ENCODE assay signal across 8 cellular contexts in genomic region chr22:45240137-45240809, GRCh38. TPM values are rescaled to one million over a fixed set of nuclear protein-coding genes. Genes with fewer than 3 reads are reported as not detected.
DNase-seq lines count a peak whose midpoint lies in the region; ATAC-seq, FAIRE-seq and TF ChIP-seq lines count a peak whose summit lies in the region.

No MANE protein-coding gene starts in this region.

- H3K4me2 ChIP-seq in HepG2 (ENCODE audit: low read depth, low read length): peak overlapping the region; percentile 85

- intact Hi-C loops in HepG2 (cut with micrococcal nuclease; ENCODE audit: unreplicated experiment): no loop called here

- no peak overlapping the region for H2AFZ ChIP-seq in HepG2 (ENCODE audit: low read length)

- TF ChIP-seq CTCF in bronchial epithelial cell (IDR thresholded peaks at IDR 0.05; ENCODE audit: insufficient read depth, low read length, severe bottlenecking) (no peak), HepG2 (CRISPR knock-in tag; IDR thresholded peaks at IDR 0.05) (no peak)

- no peak for TF ChIP-seq POLR2A in HepG2 (IDR thresholded peaks at IDR 0.05; ENCODE audit: insufficient read depth in 1 of 2, low read depth in 2 of 2, low read length in 2 of 2)

- TF ChIP-seq RAD21 in HepG2 (CRISPR knock-in tag; IDR thresholded peaks at IDR 0.05): no peak

- peak overlapping the region; percentile 86 for H3K4me3 Mint-ChIP-seq in stimulated activated memory B cell treated with anti-CD40 and anti-IgM and Interleukin-4, amounts not matched to agents 10 μg/mL and 1 μg/mL and 100 μg/mL, for 72 hours

- no peak for TF ChIP-seq EP300 in HepG2 (IDR thresholded peaks at IDR 0.05; ENCODE audit: low read depth in 2 of 2, low read length in 2 of 2)
- TF ChIP-seq EP300 in HepG2 (CRISPR knock-in tag; IDR thresholded peaks at IDR 0.05; ENCODE audit: borderline replicate concordance): no peak

- WGBS in HepG2 (ENCODE audit: low lambda C conversion rate): 2% methylated on average over 23 of the region's 72 CpGs

- in situ Hi-C loops in HepG2 (cut with HindIII; ENCODE audit: extremely low pct_ligation_motif_present, low pct_unique_long_range_greater_than_20kb): loop anchor here (10.0 kb wide), 1 partner anchor 75 kb away; the partner anchor contains the start of gene NUP50

- H3K4me1 ChIP-seq in SJSA1 (replicated peaks): peaks cover 34% of the 10 kb centered on the region
- peaks cover 76% of the 10 kb centered on the region for H3K4me1 ChIP-seq in HepG2 (ENCODE audit: insufficient read depth, low read length)

- H3K27ac ChIP-seq in SJSA1: no peak overlapping the region
- H3K27ac ChIP-seq in HepG2 (ENCODE audit: extremely low read length, insufficient read depth, low read length): no peak overlapping the region

- peak overlapping the region; percentile 75 for H3K27ac Mint-ChIP-seq in stimulated activated memory B cell treated with anti-CD40 and anti-IgM and Interleukin-4, amounts not matched to agents 10 μg/mL and 1 μg/mL and 100 μg/mL, for 72 hours

- H3K4me1 Mint-ChIP-seq in stimulated activated memory B cell treated with anti-CD40 and anti-IgM and Interleukin-4, amounts not matched to agents 10 μg/mL and 1 μg/mL and 100 μg/mL, for 72 hours: peaks cover 63% of the 10 kb centered on the region

- ATAC-seq in HepG2 (peak; percentile 22), GM21515 (IDR thresholded peaks at IDR 0.05; ENCODE audit: unreplicated experiment) (no peak)
- peak; percentile 64 for ATAC-seq in stimulated activated memory B cell treated with anti-CD40 and anti-IgM and Interleukin-4, amounts not matched to agents 10 μg/mL and 1 μg/mL and 100 μg/mL, for 72 hours

- H3K36me3 Mint-ChIP-seq in stimulated activated memory B cell treated with anti-CD40 and anti-IgM and Interleukin-4, amounts not matched to agents 10 μg/mL and 1 μg/mL and 100 μg/mL, for 72 hours: peaks cover 5% of the 10 kb centered on the region

- peak overlapping the region; percentile 67 for H3K9ac ChIP-seq in HepG2 (ENCODE audit: insufficient read depth, low read depth, low read length)

- DNase-seq in activated gamma-delta T cell treated with Interleukin-2 at 50 U/mL for 16 hours: peak; percentile 26
- DNase-seq in activated gamma-delta T cell (lab: John Stamatoyannopoulos, UW): no peak
- peak in 1 of 2 experiments; percentile 38 for DNase-seq in SJSA1 (ENCODE audit: low read depth in 1 of 2, low spot score in 2 of 2)
- no peak for DNase-seq in bronchial epithelial cell (ENCODE audit: low read depth)
- no peak for DNase-seq in HepG2 (ENCODE audit: low spot score)
- no peak for DNase-seq in NCI-H2029 (lab: John Stamatoyannopoulos, UW)

- CTCF ChIA-PET in HepG2 (lab: Yijun Ruan, JAX; ENCODE audit: low intra/inter-chr PET ratio, low total read pairs): no interaction called here

- no peaks in the 10 kb centered on the region for H3K27me3 Mint-ChIP-seq in stimulated activated memory B cell treated with anti-CD40 and anti-IgM and Interleukin-4, amounts not matched to agents 10 μg/mL and 1 μg/mL and 100 μg/mL, for 72 hours

- no TSS peak for BruUV-seq in HepG2 (replicated peaks; lab: Mats Ljungman, UMichigan)

- FAIRE-seq in bronchial epithelial cell (lab: Jason Lieb, UNC): no peak
- no peak for FAIRE-seq in HepG2 (lab: Jason Lieb, UNC)

- H3K9me3 Mint-ChIP-seq in stimulated activated memory B cell treated with anti-CD40 and anti-IgM and Interleukin-4, amounts not matched to agents 10 μg/mL and 1 μg/mL and 100 μg/mL, for 72 hours: no peaks in the 10 kb centered on the region

- POLR2A ChIA-PET in HepG2 (lab: Yijun Ruan, JAX): no interaction called here

- 0 out of 2 replicates have a peak, but pooled peaks cover 2% of the 10 kb centered on the region for H3K9me3 ChIP-seq in SJSA1 (replicated peaks)
- H3K9me3 ChIP-seq in HepG2 (ENCODE audit: low read length): no peaks in the 10 kb centered on the region

- peaks cover 11% of the 10 kb centered on the region; the same call in 1 of the 2 replicates for H4K20me1 ChIP-seq in HepG2 (ENCODE audit: insufficient read depth, low read length)

- peak overlapping the region; percentile 75 for H3K4me3 ChIP-seq in SJSA1
- H3K4me3 ChIP-seq in bronchial epithelial cell (ENCODE audit: low read depth, low read length): peak overlapping the region; percentile 85
- peak overlapping the region; percentile 65 to 90 (median 81) for H3K4me3 ChIP-seq in HepG2 (replicated peaks in 1 of 3; ENCODE audit: insufficient read depth in 1 of 3, low read depth in 2 of 3, low read length in 3 of 3)

- H3K36me3 ChIP-seq in SJSA1: peaks cover 33% of the 10 kb centered on the region
- peaks cover 20% of the 10 kb centered on the region for H3K36me3 ChIP-seq in bronchial epithelial cell (ENCODE audit: control insufficient read depth, insufficient read depth, low read length)
- H3K36me3 ChIP-seq in HepG2 (replicated peaks in 1 of 2; ENCODE audit: control insufficient read depth in 1 of 2, insufficient read depth in 2 of 2, low read length in 2 of 2): peaks cover 6% of the 10 kb centered on the region in 2 experiments; a peak in 3 of 5 replicates

- H3K79me2 ChIP-seq in HepG2 (ENCODE audit: insufficient read depth, low read length): peaks cover 22% of the 10 kb centered on the region

- H3K27me3 ChIP-seq in SJSA1 (replicated peaks): no peaks in the 10 kb centered on the region
- H3K27me3 ChIP-seq in bronchial epithelial cell (ENCODE audit: control insufficient read depth, insufficient read depth, low read length): no peaks in the 10 kb centered on the region
- no peaks in the 10 kb centered on the region for H3K27me3 ChIP-seq in HepG2 (ENCODE audit: control insufficient read depth in 1 of 2, insufficient read depth in 2 of 2, low read length in 2 of 2)

TF ChIP-seq in HepG2, 621 proteins besides CTCF, POLR2A, EP300 and RAD21 (continues in another document):
- no peak for TF ChIP-seq TCF7 (IDR thresholded peaks at IDR 0.05; ENCODE audit: low read depth)
- TF ChIP-seq ZNF740 (CRISPR knock-in tag; IDR thresholded peaks at IDR 0.05): no peak

RNA-seq across cellular contexts. Expression of gene KIAA0930, which starts 0.4 kb away (rescaled TPM):
- 126 and 192 TPM in 2 replicates for total RNA-seq in SJSA1 (2014; rRNA removed; shearing (Covaris generic))
- total RNA-seq in bronchial epithelial cell: 72.1 and 78.5 TPM in 2 replicates
- 25.5 and 27.0 TPM in 2 replicates for total RNA-seq in HepG2 (2016; rRNA removed; fragmentation: Illumina TruSeq; extraction: Trizol)
- 8.5 and 8.8 TPM in 2 replicates for total RNA-seq in HepG2 (2016; cell fraction: cytosol; rRNA removed; fragmentation: Illumina TruSeq; extraction: Trizol; ENCODE audit: low read depth)
- 20.2 and 27.2 TPM in 2 replicates for total RNA-seq in HepG2 (2016; cell fraction: insoluble cytoplasmic fraction; rRNA removed; fragmentation: Illumina TruSeq; extraction: Trizol)
- 26.6 and 27.7 TPM in 2 replicates for total RNA-seq in HepG2 (2016; cell fraction: membrane; rRNA removed; fragmentation: Illumina TruSeq; extraction: Trizol)
- total RNA-seq in HepG2 (2016; cell fraction: nucleus; rRNA removed; fragmentation: Illumina TruSeq; extraction: Trizol): 13.4 and 15.4 TPM in 2 replicates
- polyA plus RNA-seq in HepG2 (2011; rRNA removed): 38.2 and 46.3 TPM in 2 replicates
- polyA plus RNA-seq in HepG2 (2011; cell fraction: cytosol; rRNA removed): 39.3 and 40.1 TPM in 2 replicates
- 32.6 and 39.0 TPM in 2 replicates for polyA plus RNA-seq in HepG2 (2011; cell fraction: nucleus; rRNA removed)
- 24.1 and 35.1 TPM in 2 replicates for polyA plus RNA-seq in HepG2 (2012)
- 14.2 and 17.6 TPM in 2 replicates for polyA plus RNA-seq in HepG2 (2016; cell fraction: cytosol; fragmentation: Illumina TruSeq; extraction: Trizol; ENCODE audit: low read depth)
- polyA plus RNA-seq in HepG2 (2016; cell fraction: insoluble cytoplasmic fraction; fragmentation: Illumina TruSeq; extraction: Trizol; ENCODE audit: low read depth): 26.4 and 31.5 TPM in 2 replicates
- 30.2 and 31.7 TPM in 2 replicates for polyA plus RNA-seq in HepG2 (2016; cell fraction: membrane; fragmentation: Illumina TruSeq; extraction: Trizol; ENCODE audit: low read depth)
- 28.9 and 29.2 TPM in 2 replicates for polyA plus RNA-seq in HepG2 (2016; cell fraction: nucleus; fragmentation: Illumina TruSeq; extraction: Trizol; ENCODE audit: insufficient read depth, low read depth)
- 40.1 and 54.5 TPM in 2 replicates for polyA minus RNA-seq in HepG2 (2011; rRNA and poly(A)+ RNA removed; ENCODE audit: low replicate concordance)
- 21.4 and 26.1 TPM in 2 replicates for polyA minus RNA-seq in HepG2 (2011; cell fraction: cytosol; rRNA and poly(A)+ RNA removed)
- 4.8 and 8.6 TPM in 2 replicates for polyA minus RNA-seq in HepG2 (2011; cell fraction: nucleus; rRNA and poly(A)+ RNA removed)

RNA-seq across cellular contexts. Expression of gene UPK3A, which starts 44.5 kb away (rescaled TPM):
- total RNA-seq in SJSA1 (2014; rRNA removed; shearing (Covaris generic)): not detected in 2 replicates
- total RNA-seq in bronchial epithelial cell: not detected in 2 replicates
- total RNA-seq in HepG2 (2016; rRNA removed; fragmentation: Illumina TruSeq; extraction: Trizol): 10.0 and 10.5 TPM in 2 replicates
- total RNA-seq in HepG2 (2016; cell fraction: cytosol; rRNA removed; fragmentation: Illumina TruSeq; extraction: Trizol; ENCODE audit: low read depth): 9.4 and 11.8 TPM in 2 replicates
- 9.5 and 11.5 TPM in 2 replicates for total RNA-seq in HepG2 (2016; cell fraction: insoluble cytoplasmic fraction; rRNA removed; fragmentation: Illumina TruSeq; extraction: Trizol)
- 10.2 and 12.3 TPM in 2 replicates for total RNA-seq in HepG2 (2016; cell fraction: membrane; rRNA removed; fragmentation: Illumina TruSeq; extraction: Trizol)
- total RNA-seq in HepG2 (2016; cell fraction: nucleus; rRNA removed; fragmentation: Illumina TruSeq; extraction: Trizol): 3.3 and 4.2 TPM in 2 replicates
- 12.2 and 13.8 TPM in 2 replicates for polyA plus RNA-seq in HepG2 (2011; rRNA removed)
- 10.6 and 20.2 TPM in 2 replicates for polyA plus RNA-seq in HepG2 (2011; cell fraction: cytosol; rRNA removed)
- 5.9 and 7.2 TPM in 2 replicates for polyA plus RNA-seq in HepG2 (2011; cell fraction: nucleus; rRNA removed)
- 4.3 and 11.1 TPM in 2 replicates for polyA plus RNA-seq in HepG2 (2012)
- 14.1 and 18.5 TPM in 2 replicates for polyA plus RNA-seq in HepG2 (2016; cell fraction: cytosol; fragmentation: Illumina TruSeq; extraction: Trizol; ENCODE audit: low read depth)
- 14.2 and 18.6 TPM in 2 replicates for polyA plus RNA-seq in HepG2 (2016; cell fraction: insoluble cytoplasmic fraction; fragmentation: Illumina TruSeq; extraction: Trizol; ENCODE audit: low read depth)
- polyA plus RNA-seq in HepG2 (2016; cell fraction: membrane; fragmentation: Illumina TruSeq; extraction: Trizol; ENCODE audit: low read depth): 13.4 and 14.9 TPM in 2 replicates
- 12.3 and 12.7 TPM in 2 replicates for polyA plus RNA-seq in HepG2 (2016; cell fraction: nucleus; fragmentation: Illumina TruSeq; extraction: Trizol; ENCODE audit: insufficient read depth, low read depth)
- polyA minus RNA-seq in HepG2 (2011; rRNA and poly(A)+ RNA removed; ENCODE audit: low replicate concordance): 30.1 TPM in 1 of 2 replicates, not detected in the other
- polyA minus RNA-seq in HepG2 (2011; cell fraction: cytosol; rRNA and poly(A)+ RNA removed): 3.4 and 3.6 TPM in 2 replicates
- polyA minus RNA-seq in HepG2 (2011; cell fraction: nucleus; rRNA and poly(A)+ RNA removed): 2.2 and 3.2 TPM in 2 replicates
